Comparison of ENCODE assay signal across 23 cellular contexts in genomic region chr12:21764950-21765349, GRCh38. TPM values are rescaled to one million over a fixed set of nuclear protein-coding genes. Genes with fewer than 3 reads are reported as not detected.
A peak's percentile ranks its signal among the peaks of the same experiment; 100 is the strongest.
DNase-seq lines count a peak whose midpoint lies in the region; ATAC-seq, FAIRE-seq and TF ChIP-seq lines count a peak whose summit lies in the region.
"Had no signal": no experiment of that assay in that cellular context is flagged by ENCODE, and none has a peak within 500 bp of the region (broad histone marks: within the 10 kb centered on the region; RNA-seq: fewer than 3 reads in every experiment).

No MANE protein-coding gene starts in this region.

- H3K27me3 Mint-ChIP-seq in effector memory CD8-positive, alpha-beta T cell, result peaks cover 0 to 8% of the 10 kb centered on the region in 2 donors

- no peaks in the 10 kb centered on the region for H4K20me1 ChIP-seq in HepG2 (ENCODE audit: insufficient read depth, low read length)

- TF ChIP-seq RAD21 in liver (IDR thresholded peaks at IDR 0.05) (no peak), HepG2 (CRISPR knock-in tag; IDR thresholded peaks at IDR 0.05) (no peak)

- H3K9me3 ChIP-seq in liver (ENCODE audit: control insufficient read depth in 4 of 4, low read length in 3 of 4) (no peaks in the 10 kb centered on the region), HepG2 (ENCODE audit: low read length) (no peaks in the 10 kb centered on the region), body of pancreas (no peaks in the 10 kb centered on the region), right lobe of liver (no peaks in the 10 kb centered on the region)

- ATAC-seq in HepG2, result no peak
- no peak for ATAC-seq in body of pancreas
- peak in 1 of 4 donors; percentile 7 for ATAC-seq in right lobe of liver
- ATAC-seq in effector memory CD8-positive, alpha-beta T cell (replicated peaks), result no peak
- no peak for ATAC-seq in GM19455 (IDR thresholded peaks at IDR 0.05; ENCODE audit: unreplicated experiment)
- ATAC-seq: HCT116 had no signal

- in situ Hi-C loops in HepG2 (cut with HindIII; ENCODE audit: extremely low pct_ligation_motif_present, low pct_unique_long_range_greater_than_20kb), result no loop called here

- H3K27ac ChIP-seq in liver (ENCODE audit: low read depth in 1 of 2, low read length in 2 of 2) (peak overlapping the region; percentile 73 to 77), HepG2 (ENCODE audit: extremely low read length, insufficient read depth, low read length) (no peak overlapping the region), body of pancreas (peak overlapping the region in 3 of 4 donors; percentile 15 to 78 (median 70)), right lobe of liver (peak overlapping the region; percentile 61 to 92 (median 89))
- H3K27ac ChIP-seq: C4-2B, HL-60 had no signal

- intact Hi-C loops in HepG2 (cut with micrococcal nuclease; ENCODE audit: unreplicated experiment), result no loop called here
- intact Hi-C loops in body of pancreas (cut with DNase I), result no loop called here
- intact Hi-C loops in right lobe of liver (cut with DNase I), result no loop called here

- DNase-seq in HepG2 (ENCODE audit: low spot score) (no peak), body of pancreas (no peak), right lobe of liver (no peak), NCI-H226 (no peak)
- no peak for DNase-seq in effector memory CD8-positive, alpha-beta T cell
- DNase-seq: ACHN; CD4-positive, alpha-beta T cell; DMS153; DMS79; GDM1; GOT3; H7; HFFc6; IMR-90 had no signal

- H2AFZ ChIP-seq in HepG2 (ENCODE audit: low read length), result no peak overlapping the region

- 93% methylated on average over 4 of the region's 4 CpGs for WGBS in liver
- 70% methylated on average over 4 of the region's 4 CpGs for WGBS in HepG2 (ENCODE audit: low lambda C conversion rate)
- WGBS in body of pancreas, 2 donors, result 89 to 90% methylated on average over 4 of the region's 4 CpGs
- WGBS in right lobe of liver (ENCODE audit: insufficient coverage, low coverage, low lambda C conversion rate, missing lambda C conversion rate), result 92% methylated on average over 4 of the region's 4 CpGs

- FAIRE-seq in HepG2 (lab: Jason Lieb, UNC), result no peak
- FAIRE-seq: A204.1, GM12892, GM18507 had no signal

- no TSS peak for BruUV-seq in HepG2 (replicated peaks; lab: Mats Ljungman, UMichigan)

- H3K4me2 ChIP-seq in HepG2 (ENCODE audit: low read depth, low read length), result no peak overlapping the region

- TF ChIP-seq EP300 in HepG2 (IDR thresholded peaks at IDR 0.05; ENCODE audit: low read depth in 2 of 2, low read length in 2 of 2) (no peak), HepG2 (CRISPR knock-in tag; IDR thresholded peaks at IDR 0.05; ENCODE audit: borderline replicate concordance) (no peak)

- no peak overlapping the region for H3K27ac Mint-ChIP-seq in effector memory CD8-positive, alpha-beta T cell
- H3K27ac Mint-ChIP-seq: CD4-positive, alpha-beta T cell; HFFc6 had no signal

- TF ChIP-seq POLR2A in HepG2 (IDR thresholded peaks at IDR 0.05; ENCODE audit: insufficient read depth in 1 of 2, low read depth in 2 of 2, low read length in 2 of 2) (no peak), body of pancreas (IDR thresholded peaks at IDR 0.05) (no peak), right lobe of liver (IDR thresholded peaks at IDR 0.05) (no peak)

- no peak overlapping the region for H3K4me3 Mint-ChIP-seq in effector memory CD8-positive, alpha-beta T cell
- H3K4me3 Mint-ChIP-seq: CD4-positive, alpha-beta T cell; HFFc6 had no signal

- peaks cover 0 to 24% (median 9%) of the 10 kb centered on the region in 4 donors for H3K36me3 ChIP-seq in liver (ENCODE audit: control insufficient read depth in 4 of 4, insufficient read depth in 3 of 4, low read depth in 1 of 4, low read length in 3 of 4)
- no peaks in the 10 kb centered on the region for H3K36me3 ChIP-seq in HepG2 (replicated peaks in 1 of 2; ENCODE audit: control insufficient read depth in 1 of 2, insufficient read depth in 2 of 2, low read length in 2 of 2)
- peaks cover 0 to 5% of the 10 kb centered on the region in 2 donors for H3K36me3 ChIP-seq in body of pancreas (replicated peaks in 1 of 2; ENCODE audit: insufficient read depth in 1 of 2, low read depth in 2 of 2)
- peaks cover 0 to 18% (median 0%) of the 10 kb centered on the region in 4 donors for H3K36me3 ChIP-seq in right lobe of liver

- H3K36me3 Mint-ChIP-seq in effector memory CD8-positive, alpha-beta T cell (ENCODE audit: insufficient read depth), result no peaks in the 10 kb centered on the region

- H3K79me2 ChIP-seq in HepG2 (ENCODE audit: insufficient read depth, low read length), result no peaks in the 10 kb centered on the region

- POLR2A ChIA-PET in HepG2 (lab: Yijun Ruan, JAX), result no interaction called here

- no peaks in the 10 kb centered on the region for H3K4me1 Mint-ChIP-seq in effector memory CD8-positive, alpha-beta T cell (ENCODE audit: low read depth in 2 of 2)

- H3K9me3 Mint-ChIP-seq in effector memory CD8-positive, alpha-beta T cell, result no peaks in the 10 kb centered on the region
- H3K9me3 Mint-ChIP-seq: CD4-positive, alpha-beta T cell; HFFc6 had no signal

- CTCF ChIA-PET in HepG2 (lab: Yijun Ruan, JAX; ENCODE audit: low intra/inter-chr PET ratio, low total read pairs), result no interaction called here

- TF ChIP-seq CTCF in liver (IDR thresholded peaks at IDR 0.05; ENCODE audit: low read depth, low read length, missing input control), result no peak
- no peak for TF ChIP-seq CTCF in HepG2 (CRISPR knock-in tag; IDR thresholded peaks at IDR 0.05)
- TF ChIP-seq CTCF in body of pancreas (IDR thresholded peaks at IDR 0.05), result no peak
- no peak for TF ChIP-seq CTCF in right lobe of liver (IDR thresholded peaks at IDR 0.05)

- H3K27me3 ChIP-seq in liver (ENCODE audit: control insufficient read depth in 4 of 4, insufficient read depth in 4 of 4, low read length in 3 of 4) (no peaks in the 10 kb centered on the region), HepG2 (ENCODE audit: control insufficient read depth in 1 of 2, insufficient read depth in 2 of 2, low read length in 2 of 2) (no peaks in the 10 kb centered on the region), body of pancreas (no peaks in the 10 kb centered on the region), right lobe of liver (no peaks in the 10 kb centered on the region)

- H3K4me1 ChIP-seq in liver (ENCODE audit: control insufficient read depth in 4 of 4, insufficient read depth in 4 of 4, low read length in 3 of 4), result peaks cover 0 to 24% (median 7%) of the 10 kb centered on the region in 4 donors
- H3K4me1 ChIP-seq in HepG2 (ENCODE audit: insufficient read depth, low read length), result no peaks in the 10 kb centered on the region
- peaks cover 41% of the 10 kb centered on the region for H3K4me1 ChIP-seq in body of pancreas
- peaks cover 0 to 22% (median 2%) of the 10 kb centered on the region in 4 donors for H3K4me1 ChIP-seq in right lobe of liver

- no peak overlapping the region for H3K9ac ChIP-seq in liver (ENCODE audit: low read depth in 1 of 2, low read length in 2 of 2)
- H3K9ac ChIP-seq in HepG2 (ENCODE audit: insufficient read depth, low read depth, low read length), result no peak overlapping the region

- H3K4me3 ChIP-seq in liver (ENCODE audit: low read depth in 1 of 3, low read length in 3 of 3) (no peak overlapping the region), HepG2 (replicated peaks in 1 of 3; ENCODE audit: insufficient read depth in 1 of 3, low read depth in 2 of 3, low read length in 3 of 3) (no peak overlapping the region), body of pancreas (no peak overlapping the region), right lobe of liver (no peak overlapping the region)

TF ChIP-seq in HepG2, 621 proteins besides CTCF, POLR2A, EP300 and RAD21 (continues in another document):
- TF ChIP-seq ETS1 (CRISPR knock-in tag; IDR thresholded peaks at IDR 0.05) (no peak), REL (CRISPR knock-in tag; conservative IDR thresholded peaks at IDR 0.05) (no peak), KDM5A (IDR thresholded peaks at IDR 0.05; ENCODE audit: borderline replicate concordance, low read length) (no peak), PCBP1 (IDR thresholded peaks at IDR 0.05; ENCODE audit: borderline replicate concordance, low read depth, low read length) (no peak)

RNA-seq across cellular contexts. Expression of gene KCNJ8, which starts 9.6 kb away (rescaled TPM):
- 10 to 100 TPM; 10.9 to 44.2 TPM for total RNA-seq in liver
- 10 to 100 TPM; 24.2 to 30.3 TPM for polyA plus RNA-seq in liver
- not detected in 2 replicates for total RNA-seq in HepG2 (2016; rRNA removed; fragmentation: Illumina TruSeq; extraction: Trizol)
- total RNA-seq in HepG2 (2016; cell fraction: cytosol; rRNA removed; fragmentation: Illumina TruSeq; extraction: Trizol; ENCODE audit: low read depth), result not detected in 2 replicates
- total RNA-seq in HepG2 (2016; cell fraction: insoluble cytoplasmic fraction; rRNA removed; fragmentation: Illumina TruSeq; extraction: Trizol), result not detected in 2 replicates
- total RNA-seq in HepG2 (2016; cell fraction: membrane; rRNA removed; fragmentation: Illumina TruSeq; extraction: Trizol), result not detected in 2 replicates
- total RNA-seq in HepG2 (2016; cell fraction: nucleus; rRNA removed; fragmentation: Illumina TruSeq; extraction: Trizol), result not detected in 2 replicates
- polyA plus RNA-seq in HepG2 (2011; rRNA removed), result not detected in 2 replicates
- polyA plus RNA-seq in HepG2 (2011; cell fraction: cytosol; rRNA removed), result not detected in 2 replicates
- not detected in 2 replicates for polyA plus RNA-seq in HepG2 (2011; cell fraction: nucleus; rRNA removed)
- not detected in 2 replicates for polyA plus RNA-seq in HepG2 (2012)
- polyA plus RNA-seq in HepG2 (2016; cell fraction: cytosol; fragmentation: Illumina TruSeq; extraction: Trizol; ENCODE audit: low read depth), result not detected in 2 replicates
- not detected in 2 replicates for polyA plus RNA-seq in HepG2 (2016; cell fraction: insoluble cytoplasmic fraction; fragmentation: Illumina TruSeq; extraction: Trizol; ENCODE audit: low read depth)
- polyA plus RNA-seq in HepG2 (2016; cell fraction: membrane; fragmentation: Illumina TruSeq; extraction: Trizol; ENCODE audit: low read depth), result not detected in 2 replicates
- polyA plus RNA-seq in HepG2 (2016; cell fraction: nucleus; fragmentation: Illumina TruSeq; extraction: Trizol; ENCODE audit: insufficient read depth, low read depth), result not detected in 2 replicates
- not detected in 2 replicates for polyA minus RNA-seq in HepG2 (2011; rRNA and poly(A)+ RNA removed; ENCODE audit: low replicate concordance)
- polyA minus RNA-seq in HepG2 (2011; cell fraction: cytosol; rRNA and poly(A)+ RNA removed), result not detected in 2 replicates
- polyA minus RNA-seq in HepG2 (2011; cell fraction: nucleus; rRNA and poly(A)+ RNA removed), result not detected in 2 replicates
- total RNA-seq in body of pancreas, result 10 to 100 TPM; 15.2 to 26.2 TPM
- total RNA-seq in right lobe of liver, result 10 to 100 TPM in 5 of 6 experiments, 1 to 10 TPM in 1; 9.1 to 37.5 (median 25.4) TPM
- total RNA-seq: CD4-positive, alpha-beta T cell; Daoy had no signal

Comparison
In these comparisons a context has a peak if more than half of its experiments do, and no peak if none do; other contexts are left out.
1. RNA of gene KCNJ8, which starts 9.6 kb away (total RNA-seq): 10.9 to 44.2 TPM in liver, 9.1 to 37.5 TPM in right lobe of liver and 15.2 to 26.2 TPM in body of pancreas; not detected in HepG2; every median in the first group is over 10 times any median in the second.